In the genomic region with DNA sequence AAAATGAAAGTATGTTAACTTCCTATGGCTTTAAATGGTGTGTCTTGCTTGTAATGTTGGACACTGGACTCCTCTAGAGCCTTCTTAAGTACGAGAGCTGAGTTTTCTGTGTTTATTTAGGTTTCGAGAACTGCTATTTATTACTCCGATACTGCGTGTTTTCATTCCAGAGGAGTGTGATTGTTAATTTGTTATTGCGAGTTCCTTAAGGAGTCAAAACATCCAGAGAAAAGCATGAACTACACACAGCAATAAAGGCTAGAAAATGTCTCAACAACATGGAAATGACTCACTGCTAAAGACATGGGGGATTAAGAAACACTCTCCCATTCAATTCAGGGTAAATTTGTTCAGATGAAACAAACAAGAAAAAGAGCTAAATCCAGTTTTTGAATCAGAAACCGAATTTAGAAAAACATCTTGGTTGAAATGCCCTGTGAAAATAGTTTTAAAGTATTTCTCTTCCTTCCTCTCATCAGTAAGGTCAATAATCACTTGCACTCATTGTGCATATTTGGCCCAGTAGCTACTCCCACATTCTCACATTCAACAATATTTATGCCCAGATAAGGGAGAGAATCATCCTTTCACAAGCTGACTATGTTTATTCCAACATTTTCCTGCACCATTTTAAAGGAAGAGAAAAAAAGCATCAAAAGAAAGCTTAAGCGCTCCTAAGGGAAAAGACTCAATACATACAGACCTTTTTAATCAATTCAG, we compare ENCODE assay signal across 12 cellular contexts. TPM values are rescaled to one million over a fixed set of nuclear protein-coding genes. Genes with fewer than 3 reads are reported as not detected.
DNase-seq lines count a peak whose midpoint lies in the region; ATAC-seq and TF ChIP-seq lines count a peak whose summit lies in the region.
"Had no signal": no experiment of that assay in that cellular context is flagged by ENCODE, and none has a peak within 500 bp of the region (broad histone marks: within the 10 kb centered on the region; RNA-seq: fewer than 3 reads in every experiment).

No MANE protein-coding gene starts in this region.

- H3K36me3 ChIP-seq in breast epithelium (no peaks in the 10 kb centered on the region), lower lobe of right lung (no peaks in the 10 kb centered on the region), upper lobe of left lung (no peaks in the 10 kb centered on the region)

- H3K4me3 ChIP-seq in breast epithelium: peak overlapping the region in 1 of 3 donors; percentile 12
- H3K4me3 ChIP-seq in lower lobe of right lung: no peak overlapping the region
- H3K4me3 ChIP-seq in upper lobe of left lung: no peak overlapping the region
- H3K4me3 ChIP-seq: K562 had no signal

- TF ChIP-seq POLR2A in breast epithelium (IDR thresholded peaks at IDR 0.05): no peak
- TF ChIP-seq POLR2A in upper lobe of left lung (IDR thresholded peaks at IDR 0.05): no peak

- ATAC-seq in activated T-cell treated with anti-CD3 and anti-CD28 coated beads, Interleukin-2, amount 50 U/mL, for 72 hours (replicated peaks in 1 of 2): no peak
- ATAC-seq in lower lobe of right lung (peak; percentile 52 to 69), upper lobe of left lung (ENCODE audit: low FRiP score in 2 of 2) (peak; percentile 58 to 72), HG03196 (IDR thresholded peaks at IDR 0.05; ENCODE audit: unreplicated experiment) (no peak), GM21360 (IDR thresholded peaks at IDR 0.05; ENCODE audit: unreplicated experiment) (no peak), GM18502 (IDR thresholded peaks at IDR 0.05; ENCODE audit: poor library complexity, unreplicated experiment) (no peak)
- ATAC-seq: K562, T-cell had no signal

- no peaks in the 10 kb centered on the region for H3K27me3 Mint-ChIP-seq in activated T-cell treated with anti-CD3 and anti-CD28 coated beads, Interleukin-2, amount 50 U/mL, for 72 hours (ENCODE audit: low read depth)
- H3K27me3 Mint-ChIP-seq: T-cell had no signal

- no peaks in the 10 kb centered on the region for H3K36me3 Mint-ChIP-seq in activated T-cell treated with anti-CD3 and anti-CD28 coated beads, Interleukin-2, amount 50 U/mL, for 72 hours (ENCODE audit: insufficient read depth in 2 of 2)

- peak in 1 of 4 donors; percentile 32 for TF ChIP-seq EP300 in upper lobe of left lung (IDR thresholded peaks at IDR 0.05)

- H3K27ac Mint-ChIP-seq in activated T-cell treated with anti-CD3 and anti-CD28 coated beads, Interleukin-2, amount 50 U/mL, for 72 hours: peak overlapping the region; percentile 24
- H3K27ac Mint-ChIP-seq: T-cell had no signal

- no peak for TF ChIP-seq CTCF in breast epithelium (IDR thresholded peaks at IDR 0.05)
- TF ChIP-seq CTCF in lower lobe of right lung (IDR thresholded peaks at IDR 0.05): no peak
- no peak for TF ChIP-seq CTCF in upper lobe of left lung (IDR thresholded peaks at IDR 0.05)

- no peaks in the 10 kb centered on the region for H3K27me3 ChIP-seq in breast epithelium
- no peaks in the 10 kb centered on the region for H3K27me3 ChIP-seq in lower lobe of right lung (ENCODE audit: low read depth)
- no peaks in the 10 kb centered on the region for H3K27me3 ChIP-seq in upper lobe of left lung

- WGBS in upper lobe of left lung, 2 donors: 33 to 48% methylated on average over 7 of the region's 7 CpGs

- H3K27ac ChIP-seq in breast epithelium (peak overlapping the region; percentile 73 to 81), lower lobe of right lung (peak overlapping the region; percentile 10), upper lobe of left lung (peak overlapping the region; percentile 27 to 75 (median 64))

- H3K4me1 ChIP-seq in breast epithelium (peaks cover 0 to 10% of the 10 kb centered on the region in 2 donors), lower lobe of right lung (peaks cover 63% of the 10 kb centered on the region), upper lobe of left lung (peaks cover 24 to 66% (median 49%) of the 10 kb centered on the region in 4 donors)

- peaks cover 63% of the 10 kb centered on the region for H3K4me1 Mint-ChIP-seq in activated T-cell treated with anti-CD3 and anti-CD28 coated beads, Interleukin-2, amount 50 U/mL, for 72 hours (ENCODE audit: low read depth)

- DNase-seq in activated T-cell treated with anti-CD3 and anti-CD28 coated beads, Interleukin-2, amount 50 U/mL, for 72 hours: no peak
- no peak for DNase-seq in activated T-cell treated with anti-CD3 and anti-CD28 coated beads, Interleukin-2, amount 50 U/mL, for 48 hours
- DNase-seq in breast epithelium (ENCODE audit: low spot score in 2 of 2) (no peak), lower lobe of right lung (no peak), upper lobe of left lung (no peak)
- DNase-seq: COR-L47, retina, T-cell had no signal

- H3K9me3 ChIP-seq in breast epithelium (no peaks in the 10 kb centered on the region), lower lobe of right lung (no peaks in the 10 kb centered on the region), upper lobe of left lung (no peaks in the 10 kb centered on the region)

- intact Hi-C loops in breast epithelium (cut with DNase I; ENCODE audit: low total_unique reads): no loop called here
- intact Hi-C loops in lower lobe of right lung (cut with DNase I): no loop called here

- H3K9me3 Mint-ChIP-seq in activated T-cell treated with anti-CD3 and anti-CD28 coated beads, Interleukin-2, amount 50 U/mL, for 72 hours: no peaks in the 10 kb centered on the region
- H3K9me3 Mint-ChIP-seq: T-cell had no signal

- no peak overlapping the region for H3K4me3 Mint-ChIP-seq in activated T-cell treated with anti-CD3 and anti-CD28 coated beads, Interleukin-2, amount 50 U/mL, for 72 hours
- H3K4me3 Mint-ChIP-seq: T-cell had no signal

RNA-seq across cellular contexts. Expression of gene ATXN1, which starts 36.0 kb away (rescaled TPM):
- total RNA-seq in activated T-cell treated with anti-CD3 and anti-CD28 coated beads, Interleukin-2, amount 50 U/mL, for 72 hours: 10 to 100 TPM; 46.5 to 65.1 TPM
- total RNA-seq in breast epithelium (10 to 100 TPM; 26.7 to 63.2 (median 37.4) TPM), lower lobe of right lung (75.9 TPM), upper lobe of left lung (100 to 1,000 TPM in 1 of 6 donors, 10 to 100 TPM in 5; 44.2 to 106 (median 71.7) TPM)

Comparison
In these comparisons a context has a peak if more than half of its experiments do, and no peak if none do; other contexts are left out.
1. ATAC-seq: peak in lower lobe of right lung (2 of 2) and upper lobe of left lung (2 of 2); none in activated T-cell treated with anti-CD3 and anti-CD28 coated beads, Interleukin-2, amount 50 U/mL, for 72 hours (0 of 2), HG03196 (single experiment), GM21360 (single experiment) and GM18502 (single experiment).
2. H3K27ac ChIP-seq: peak in every context shown above with its lines; median percentile 77 in breast epithelium; 64 in upper lobe of left lung; 10 in lower lobe of right lung.